Comparison of ENCODE assay signal across 27 cellular contexts in genomic region chr2:78739282-78739681, GRCh38.
"Had no signal": no experiment of that assay in that cellular context is flagged by ENCODE, and none has a peak within 500 bp of the region (broad histone marks: within the 10 kb centered on the region; RNA-seq: fewer than 3 reads in every experiment).

No MANE protein-coding gene starts in this region.

- H3K27ac ChIP-seq: colonic mucosa, coronary artery, dorsolateral prefrontal cortex, epithelial cell of prostate, esophagus muscularis mucosa, esophagus squamous epithelium, foreskin keratinocyte, gastrocnemius medialis, gastroesophageal sphincter, heart left ventricle, heart right ventricle had no signal

- FAIRE-seq: colon, endometrium, endothelial cell of umbilical vein had no signal

- H3K9me3 ChIP-seq: colonic mucosa, esophagus muscularis mucosa, esophagus squamous epithelium, gastrocnemius medialis, gastroesophageal sphincter had no signal

- DNase-seq: colonic mucosa; cortex of kidney; dermis blood vessel endothelial cell; dorsolateral prefrontal cortex; effector CD4-positive, alpha-beta T cell; effector CD8-positive, alpha-beta T cell; effector memory CD4-positive, alpha-beta T cell; effector memory CD8-positive, alpha-beta T cell; endodermal cell; erythroblast; esophagus squamous epithelium; foreskin fibroblast; foreskin keratinocyte; foreskin melanocyte; gastrocnemius medialis; glutamatergic neuron; head of caudate nucleus; heart left ventricle; heart right ventricle had no signal

- H3K27me3 ChIP-seq: colonic mucosa, esophagus muscularis mucosa, esophagus squamous epithelium, foreskin keratinocyte, gastrocnemius medialis, gastroesophageal sphincter, heart left ventricle, heart right ventricle had no signal

- ATAC-seq: effector memory CD8-positive, alpha-beta T cell; esophagus mucosa; foreskin keratinocyte; gastrocnemius medialis; gastroesophageal sphincter; heart left ventricle; heart right ventricle had no signal

- H3K4me3 ChIP-seq: colonic mucosa, coronary artery, dorsolateral prefrontal cortex, esophagus muscularis mucosa, esophagus squamous epithelium, gastrocnemius medialis, gastroesophageal sphincter, heart left ventricle, heart right ventricle had no signal

- H3K36me3 ChIP-seq: colonic mucosa, esophagus muscularis mucosa, esophagus squamous epithelium, gastrocnemius medialis, gastroesophageal sphincter, heart left ventricle, heart right ventricle had no signal

- H3K4me1 ChIP-seq: colonic mucosa, esophagus muscularis mucosa, esophagus squamous epithelium, foreskin keratinocyte, gastrocnemius medialis, gastroesophageal sphincter, heart left ventricle, heart right ventricle had no signal
